Comparison of ENCODE assay signal across 14 cellular contexts in genomic region chr21:14684071-14684470, GRCh38.
A peak's percentile ranks its signal among the peaks of the same experiment; 100 is the strongest.
DNase-seq lines count a peak whose midpoint lies in the region; ATAC-seq and TF ChIP-seq lines count a peak whose summit lies in the region.
"Had no signal": no experiment of that assay in that cellular context is flagged by ENCODE, and none has a peak within 500 bp of the region (broad histone marks: within the 10 kb centered on the region; RNA-seq: fewer than 3 reads in every experiment).

No MANE protein-coding gene starts in this region.

- no peak overlapping the region for H2AK5ac ChIP-seq in trophoblast cell (ENCODE audit: low read length)

- H3K4me1 ChIP-seq in trophoblast cell (ENCODE audit: control insufficient read depth in 1 of 2, insufficient read depth in 2 of 2, low read length in 2 of 2) = no peaks in the 10 kb centered on the region

- TF ChIP-seq CTCF in GM10248 (IDR thresholded peaks at IDR 0.05; ENCODE audit: control extremely low read depth, extremely low read depth, low read depth, missing control alignments) = no peak

- peak overlapping the region; percentile 11 for H2BK12ac ChIP-seq in trophoblast cell (ENCODE audit: low read length)

- DNase-seq in NOMO-1 treated with DMSO at 0.1 percent for 48 hours (lab: John Stamatoyannopoulos, UW; ENCODE audit: unreplicated experiment) (peak; percentile 43), NOMO-1 treated with dmso at 0.1 percent for 144 hours (lab: John Stamatoyannopoulos, UW; ENCODE audit: unreplicated experiment) (no peak), MV-4-11 (lab: John Stamatoyannopoulos, UW) (peak; percentile 65), trophoblast cell (no peak), GM10248 (ENCODE audit: extremely low spot score) (no peak), cerebellum (ENCODE audit: low spot score) (no peak), DMS53 (lab: John Stamatoyannopoulos, UW) (no peak)
- DNase-seq: 8988T; activated CD4-positive, alpha-beta T cell treated with anti-CD3 and anti-CD28 coated beads for 36 hours; activated T-cell treated with anti-CD3 and anti-CD28 coated beads, Interleukin-2, amount 50 U/mL, for 24 hours; mucosa of descending colon; small intestine; stomach had no signal

- 100% methylated on average over 1 of the region's 4 CpGs for WGBS in trophoblast cell (ENCODE audit: extremely low coverage, insufficient coverage, insufficient read length)

- no peak overlapping the region for H3K4ac ChIP-seq in trophoblast cell (ENCODE audit: low read depth, low read length)

- H3K18ac ChIP-seq in trophoblast cell (ENCODE audit: low read length) = no peak overlapping the region

- no peak overlapping the region for H3K4me3 ChIP-seq in trophoblast cell (ENCODE audit: low read depth, low read length)
- H3K4me3 ChIP-seq: mucosa of descending colon, stomach had no signal

- no peaks in the 10 kb centered on the region for H3K9me3 ChIP-seq in trophoblast cell (ENCODE audit: insufficient read depth, low read depth, low read length)
- H3K9me3 ChIP-seq: mucosa of descending colon, stomach had no signal

- no peak overlapping the region for H2BK5ac ChIP-seq in trophoblast cell (ENCODE audit: low read depth, low read length, poor library complexity)

- no peak overlapping the region for H3K23ac ChIP-seq in trophoblast cell (ENCODE audit: low read length)

- H3K79me1 ChIP-seq in trophoblast cell (ENCODE audit: low read length) = no peaks in the 10 kb centered on the region

- H3K14ac ChIP-seq in trophoblast cell (ENCODE audit: low read length) = no peak overlapping the region

- no peak overlapping the region for H3K27ac ChIP-seq in trophoblast cell (ENCODE audit: low read depth, low read length)
- H3K27ac ChIP-seq: stomach had no signal

- H3K9ac ChIP-seq in trophoblast cell (ENCODE audit: low read length) = no peak overlapping the region

- H4K12ac ChIP-seq in trophoblast cell (ENCODE audit: low read depth, low read length) = no peak overlapping the region

- H3K4me2 ChIP-seq in trophoblast cell (ENCODE audit: low read length) = no peak overlapping the region

- no peaks in the 10 kb centered on the region for H3K79me2 ChIP-seq in trophoblast cell (ENCODE audit: control insufficient read depth, insufficient read depth, low read length, poor library complexity)

- no peak overlapping the region for H4K8ac ChIP-seq in trophoblast cell (ENCODE audit: low read depth, low read length)

- peak; percentile 29 for ATAC-seq in GM21515 (IDR thresholded peaks at IDR 0.05; ENCODE audit: unreplicated experiment)
- ATAC-seq: activated CD4-positive, alpha-beta T cell treated with anti-CD3 and anti-CD28 coated beads for 36 hours; mucosa of descending colon had no signal

- CTCF ChIA-PET in GM10248 (lab: Yijun Ruan, JAX) = interaction anchor here (0.9 kb wide), 1 partner anchor 140 kb away, joined by 3 read pairs; no protein-coding TSS in a partner anchor

- no peaks in the 10 kb centered on the region for H3K36me3 ChIP-seq in trophoblast cell (ENCODE audit: control insufficient read depth in 1 of 2, insufficient read depth in 2 of 2, low read length in 2 of 2)
- H3K36me3 ChIP-seq: stomach had no signal

- no peak overlapping the region for H2AFZ ChIP-seq in trophoblast cell (ENCODE audit: insufficient read depth, low read length, poor library complexity)

- H4K91ac ChIP-seq in trophoblast cell (ENCODE audit: low read depth, low read length) = no peak overlapping the region

- no peaks in the 10 kb centered on the region for H3K27me3 ChIP-seq in trophoblast cell (ENCODE audit: insufficient read depth, low read length)
- H3K27me3 ChIP-seq: stomach had no signal

- no peak overlapping the region for H2BK120ac ChIP-seq in trophoblast cell (ENCODE audit: insufficient read depth, low read length, poor library complexity)

- POLR2A ChIA-PET in GM10248 (lab: Yijun Ruan, JAX) = no interaction called here

Comparison
In these comparisons a context has a peak if more than half of its experiments do, and no peak if none do; other contexts are left out.
1. DNase-seq: peak in NOMO-1 treated with DMSO at 0.1 percent for 48 hours (single experiment) and MV-4-11 (single experiment); none in NOMO-1 treated with dmso at 0.1 percent for 144 hours (single experiment), trophoblast cell (0 of 2), GM10248 (single experiment), cerebellum (single experiment) and DMS53 (single experiment).